Comparison of ENCODE assay signal across 31 cellular contexts in the genomic region with DNA sequence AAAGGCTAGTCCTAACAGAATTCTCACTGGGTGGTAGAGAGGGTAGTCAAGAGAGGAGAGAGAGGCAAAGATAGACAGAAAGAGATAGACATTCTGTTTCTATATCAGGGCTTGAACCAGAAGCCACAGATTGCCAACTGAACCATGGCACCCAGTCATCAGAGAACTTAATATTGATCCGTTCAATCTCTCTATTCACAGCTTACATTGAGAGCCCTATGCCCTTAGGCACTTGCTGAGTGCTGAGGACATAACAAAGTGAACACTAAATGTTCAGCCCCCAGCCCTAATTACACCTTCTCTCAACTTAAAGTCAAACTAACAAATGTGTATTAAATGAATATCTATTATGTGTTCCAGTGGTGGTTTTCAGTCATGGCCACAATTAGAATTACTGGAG.
"Had no signal": no experiment of that assay in that cellular context is flagged by ENCODE, and none has a peak within 500 bp of the region (broad histone marks: within the 10 kb centered on the region; RNA-seq: fewer than 3 reads in every experiment).

No MANE protein-coding gene starts in this region.

- ATAC-seq: activated CD4-positive, alpha-beta T cell treated with anti-CD3 and anti-CD28 coated beads for 36 hours; activated CD8-positive, alpha-beta memory T cell treated with anti-CD3 and anti-CD28 coated beads, Interleukin-2, amount 10 ng/mL, durations not matched to agents 7 days and 5 days; activated CD8-positive, alpha-beta T cell treated with anti-CD3 and anti-CD28 coated beads, Interleukin-2, amount 10 ng/mL, durations not matched to agents 7 days and 5 days; activated naive CD8-positive, alpha-beta T cell treated with anti-CD3 and anti-CD28 coated beads, Interleukin-2, amount 50 U/mL, for 24 hours; body of pancreas; foreskin keratinocyte; gastrocnemius medialis; heart left ventricle had no signal

- H3K27ac ChIP-seq: adrenal gland, body of pancreas, epithelial cell of prostate, foreskin keratinocyte, heart left ventricle had no signal

- DNase-seq: activated CD4-positive, alpha-beta memory T cell treated with anti-CD3 and anti-CD28 coated beads for 36 hours; activated CD4-positive, alpha-beta T cell treated with anti-CD3 and anti-CD28 coated beads for 36 hours; activated CD4-positive, alpha-beta T cell treated with anti-CD3 and anti-CD28 coated beads, Interleukin-2, amount 10 ng/mL, durations not matched to agents 24 days and 14 days; activated CD4-positive, CD25-positive, alpha-beta regulatory T cell; activated CD4-positive, CD25-positive, alpha-beta regulatory T cell treated with anti-CD3 and anti-CD28 coated beads, Interleukin-2, amount 50 U/mL, for 72 hours; activated CD8-positive, alpha-beta memory T cell treated with anti-CD3 and anti-CD28 coated beads, Interleukin-2, amount 10 ng/mL, durations not matched to agents 7 days and 5 days; activated CD8-positive, alpha-beta memory T cell treated with anti-CD3 and anti-CD28 coated beads, Interleukin-2, amount 50 U/mL, for 4 hours; activated CD8-positive, alpha-beta T cell treated with anti-CD3 and anti-CD28 coated beads, Interleukin-2, amount 10 ng/mL, durations not matched to agents 7 days and 5 days; activated effector memory CD4-positive, alpha-beta T cell treated with anti-CD3 and anti-CD28 coated beads, Interleukin-2, amount 50 U/mL, for 16 hours; activated naive CD4-positive, alpha-beta T cell treated with anti-CD3 and anti-CD28 coated beads for 36 hours; activated naive CD8-positive, alpha-beta T cell treated with anti-CD3 and anti-CD28 coated beads for 36 hours; activated naive CD8-positive, alpha-beta T cell treated with anti-CD3 and anti-CD28 coated beads, Interleukin-2, amount 50 U/mL, for 24 hours; activated T-cell treated with anti-CD3 and anti-CD28 coated beads, Interleukin-2, amount 50 U/mL, for 1 hour; activated T-cell treated with anti-CD3 and anti-CD28 coated beads, Interleukin-2, amount 50 U/mL, for 48 hours; adrenal gland; amygdala; aorta; body of pancreas; caudate nucleus; cortex of kidney; dermis blood vessel endothelial cell; effector CD4-positive, alpha-beta T cell; foreskin keratinocyte; gastrocnemius medialis; glutamatergic neuron; heart left ventricle; T-helper 2 cell had no signal

- H3K4me3 ChIP-seq: adrenal gland, body of pancreas, gastrocnemius medialis, heart left ventricle had no signal

- H3K27me3 ChIP-seq: adrenal gland, body of pancreas, foreskin keratinocyte, gastrocnemius medialis, heart left ventricle had no signal

- H3K36me3 ChIP-seq: adrenal gland, gastrocnemius medialis, heart left ventricle had no signal

- H3K9me3 ChIP-seq: adrenal gland, body of pancreas, gastrocnemius medialis had no signal

- H3K4me1 ChIP-seq: adrenal gland, body of pancreas, foreskin keratinocyte, heart left ventricle had no signal

- FAIRE-seq: colon, endometrium, endothelial cell of umbilical vein had no signal
